Comparison of ENCODE assay signal across 29 cellular contexts in genomic region chr16:22642689-22643088, GRCh38.
"Had no signal": no experiment of that assay in that cellular context is flagged by ENCODE, and none has a peak within 500 bp of the region (broad histone marks: within the 10 kb centered on the region; RNA-seq: fewer than 3 reads in every experiment).

No MANE protein-coding gene starts in this region.

- ATAC-seq: activated CD4-positive, alpha-beta T cell treated with anti-CD3 and anti-CD28 coated beads for 36 hours; activated CD8-positive, alpha-beta T cell treated with anti-CD3 and anti-CD28 coated beads, Interleukin-2, amount 10 ng/mL, durations not matched to agents 7 days and 5 days; activated T-helper 17 cell treated with anti-CD3 and anti-CD28 coated beads, Interleukin-2, amount 50 U/mL, for 72 hours; body of pancreas; effector memory CD8-positive, alpha-beta T cell; gastroesophageal sphincter; heart right ventricle had no signal

- H3K79me2 ChIP-seq: hepatocyte had no signal

- H3K27me3 Mint-ChIP-seq: activated CD4-positive, alpha-beta memory T cell treated with anti-CD3 and anti-CD28 coated beads for 36 hours; activated CD4-positive, alpha-beta T cell treated with anti-CD3 and anti-CD28 coated beads for 36 hours; activated CD4-positive, alpha-beta T cell treated with anti-CD3 and anti-CD28 coated beads, Interleukin-2, amount 10 ng/mL, durations not matched to agents 24 days and 14 days; activated naive CD8-positive, alpha-beta T cell; activated T-cell treated with anti-CD3 and anti-CD28 coated beads, Interleukin-2, amount 50 U/mL, for 24 hours; activated T-helper 17 cell treated with anti-CD3 and anti-CD28 coated beads, Interleukin-2, amount 50 U/mL, for 72 hours; effector memory CD8-positive, alpha-beta T cell had no signal

- FAIRE-seq: colon had no signal

- H3K4me3 ChIP-seq: body of pancreas, esophagus squamous epithelium, gastroesophageal sphincter, heart right ventricle, hepatocyte had no signal

- H3K9me3 ChIP-seq: body of pancreas, esophagus squamous epithelium had no signal

- H3K4me1 Mint-ChIP-seq: activated CD4-positive, alpha-beta T cell treated with anti-CD3 and anti-CD28 coated beads for 36 hours; activated CD4-positive, alpha-beta T cell treated with anti-CD3 and anti-CD28 coated beads, Interleukin-2, amount 10 ng/mL, durations not matched to agents 24 days and 14 days; activated T-helper 17 cell treated with anti-CD3 and anti-CD28 coated beads, Interleukin-2, amount 50 U/mL, for 72 hours had no signal

- H3K9me3 Mint-ChIP-seq: activated CD4-positive, alpha-beta memory T cell treated with anti-CD3 and anti-CD28 coated beads for 36 hours; activated CD4-positive, alpha-beta T cell treated with anti-CD3 and anti-CD28 coated beads, Interleukin-2, amount 10 ng/mL, durations not matched to agents 24 days and 14 days; activated T-cell treated with anti-CD3 and anti-CD28 coated beads, Interleukin-2, amount 50 U/mL, for 24 hours; activated T-helper 17 cell treated with anti-CD3 and anti-CD28 coated beads, Interleukin-2, amount 50 U/mL, for 72 hours; effector memory CD8-positive, alpha-beta T cell had no signal

- H3K27ac Mint-ChIP-seq: activated CD4-positive, alpha-beta memory T cell treated with anti-CD3 and anti-CD28 coated beads for 36 hours; activated CD4-positive, alpha-beta T cell treated with anti-CD3 and anti-CD28 coated beads for 36 hours; activated CD4-positive, alpha-beta T cell treated with anti-CD3 and anti-CD28 coated beads, Interleukin-2, amount 10 ng/mL, durations not matched to agents 24 days and 14 days; activated CD8-positive, alpha-beta T cell treated with anti-CD3 and anti-CD28 coated beads, Interleukin-2, amount 10 ng/mL, durations not matched to agents 7 days and 5 days; activated naive CD8-positive, alpha-beta T cell; activated T-cell treated with anti-CD3 and anti-CD28 coated beads, Interleukin-2, amount 50 U/mL, for 24 hours; activated T-helper 17 cell treated with anti-CD3 and anti-CD28 coated beads, Interleukin-2, amount 50 U/mL, for 72 hours; effector memory CD8-positive, alpha-beta T cell had no signal

- H3K36me3 ChIP-seq: esophagus squamous epithelium, gastroesophageal sphincter, heart right ventricle had no signal

- H3K36me3 Mint-ChIP-seq: activated CD4-positive, alpha-beta memory T cell treated with anti-CD3 and anti-CD28 coated beads for 36 hours; activated naive CD8-positive, alpha-beta T cell had no signal

- H3K27ac ChIP-seq: body of pancreas, epithelial cell of prostate, esophagus squamous epithelium, gastroesophageal sphincter, heart right ventricle, hepatocyte had no signal

- DNase-seq: activated CD4-positive, alpha-beta memory T cell treated with anti-CD3 and anti-CD28 coated beads for 36 hours; activated CD4-positive, alpha-beta T cell treated with anti-CD3 and anti-CD28 coated beads for 36 hours; activated CD4-positive, alpha-beta T cell treated with anti-CD3 and anti-CD28 coated beads, Interleukin-2, amount 10 ng/mL, durations not matched to agents 24 days and 14 days; activated CD4-positive, CD25-positive, alpha-beta regulatory T cell; activated CD4-positive, CD25-positive, alpha-beta regulatory T cell treated with anti-CD3 and anti-CD28 coated beads, Interleukin-2, amount 50 U/mL, for 72 hours; activated CD8-positive, alpha-beta T cell treated with anti-CD3 and anti-CD28 coated beads, Interleukin-2, amount 10 ng/mL, durations not matched to agents 7 days and 5 days; activated effector memory CD4-positive, alpha-beta T cell treated with Interleukin-2 at 50 U/mL for 16 hours; activated gamma-delta T cell treated with Interleukin-2 at 50 U/mL for 16 hours; activated naive CD4-positive, alpha-beta T cell treated with anti-CD3 and anti-CD28 coated beads, Interleukin-2, amount 50 U/mL, for 16 hours; activated naive CD4-positive, alpha-beta T cell treated with Interleukin-2 at 50 U/mL for 16 hours; activated T-cell treated with anti-CD3 and anti-CD28 coated beads for 4 hours; activated T-cell treated with anti-CD3 and anti-CD28 coated beads, Interleukin-2, amount 50 U/mL, for 24 hours; amniotic stem cell; body of pancreas; caudate nucleus; cortex of kidney; dermis blood vessel endothelial cell; effector CD4-positive, alpha-beta T cell; effector memory CD8-positive, alpha-beta T cell; esophagus squamous epithelium; foreskin melanocyte; heart right ventricle; T-helper 2 cell had no signal

- H3K4me2 ChIP-seq: hepatocyte had no signal

- H3K4me1 ChIP-seq: body of pancreas, esophagus squamous epithelium, gastroesophageal sphincter, heart right ventricle had no signal

- H3K4me3 Mint-ChIP-seq: activated CD4-positive, alpha-beta memory T cell treated with anti-CD3 and anti-CD28 coated beads for 36 hours; activated CD4-positive, alpha-beta T cell treated with anti-CD3 and anti-CD28 coated beads for 36 hours; activated CD4-positive, alpha-beta T cell treated with anti-CD3 and anti-CD28 coated beads, Interleukin-2, amount 10 ng/mL, durations not matched to agents 24 days and 14 days; activated CD8-positive, alpha-beta T cell treated with anti-CD3 and anti-CD28 coated beads, Interleukin-2, amount 10 ng/mL, durations not matched to agents 7 days and 5 days; activated naive CD8-positive, alpha-beta T cell; activated T-cell treated with anti-CD3 and anti-CD28 coated beads, Interleukin-2, amount 50 U/mL, for 24 hours; activated T-helper 17 cell treated with anti-CD3 and anti-CD28 coated beads, Interleukin-2, amount 50 U/mL, for 72 hours; effector memory CD8-positive, alpha-beta T cell had no signal

- H2AFZ ChIP-seq: hepatocyte had no signal
